ENCODE assay signal across 1 cellular context in the genomic region with DNA sequence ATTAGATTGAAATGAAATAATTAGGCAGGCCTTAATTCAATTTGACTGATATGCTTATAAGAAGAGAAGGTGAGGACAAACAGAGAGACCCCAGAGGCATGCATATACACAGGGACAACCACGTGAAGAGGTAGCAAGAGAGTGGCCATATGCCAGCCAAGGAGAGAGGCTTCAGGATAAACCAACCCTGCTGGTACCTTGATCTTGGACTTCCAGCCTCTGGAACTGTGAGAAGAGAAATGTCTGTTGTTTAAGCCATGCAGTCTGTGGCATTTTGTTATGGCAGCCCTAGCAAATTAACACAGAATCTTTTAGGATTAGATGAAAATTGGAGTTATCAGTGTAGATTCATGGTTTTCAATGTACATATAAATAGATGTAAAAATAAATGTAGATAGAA.
TF ChIP-seq lines count a peak whose summit lies in the region.

No MANE protein-coding gene starts in this region.

TF ChIP-seq in A549, 52 proteins besides CTCF, POLR2A, EP300 and RAD21 (continued from another document):
- TF ChIP-seq, protein P1, sequence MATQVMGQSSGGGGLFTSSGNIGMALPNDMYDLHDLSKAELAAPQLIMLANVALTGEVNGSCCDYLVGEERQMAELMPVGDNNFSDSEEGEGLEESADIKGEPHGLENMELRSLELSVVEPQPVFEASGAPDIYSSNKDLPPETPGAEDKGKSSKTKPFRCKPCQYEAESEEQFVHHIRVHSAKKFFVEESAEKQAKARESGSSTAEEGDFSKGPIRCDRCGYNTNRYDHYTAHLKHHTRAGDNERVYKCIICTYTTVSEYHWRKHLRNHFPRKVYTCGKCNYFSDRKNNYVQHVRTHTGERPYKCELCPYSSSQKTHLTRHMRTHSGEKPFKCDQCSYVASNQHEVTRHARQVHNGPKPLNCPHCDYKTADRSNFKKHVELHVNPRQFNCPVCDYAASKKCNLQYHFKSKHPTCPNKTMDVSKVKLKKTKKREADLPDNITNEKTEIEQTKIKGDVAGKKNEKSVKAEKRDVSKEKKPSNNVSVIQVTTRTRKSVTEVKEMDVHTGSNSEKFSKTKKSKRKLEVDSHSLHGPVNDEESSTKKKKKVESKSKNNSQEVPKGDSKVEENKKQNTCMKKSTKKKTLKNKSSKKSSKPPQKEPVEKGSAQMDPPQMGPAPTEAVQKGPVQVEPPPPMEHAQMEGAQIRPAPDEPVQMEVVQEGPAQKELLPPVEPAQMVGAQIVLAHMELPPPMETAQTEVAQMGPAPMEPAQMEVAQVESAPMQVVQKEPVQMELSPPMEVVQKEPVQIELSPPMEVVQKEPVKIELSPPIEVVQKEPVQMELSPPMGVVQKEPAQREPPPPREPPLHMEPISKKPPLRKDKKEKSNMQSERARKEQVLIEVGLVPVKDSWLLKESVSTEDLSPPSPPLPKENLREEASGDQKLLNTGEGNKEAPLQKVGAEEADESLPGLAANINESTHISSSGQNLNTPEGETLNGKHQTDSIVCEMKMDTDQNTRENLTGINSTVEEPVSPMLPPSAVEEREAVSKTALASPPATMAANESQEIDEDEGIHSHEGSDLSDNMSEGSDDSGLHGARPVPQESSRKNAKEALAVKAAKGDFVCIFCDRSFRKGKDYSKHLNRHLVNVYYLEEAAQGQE (IDR thresholded peaks at IDR 0.05): no peak
- TF ChIP-seq FOXS1 (CRISPR knock-in tag; IDR thresholded peaks at IDR 0.05): no peak
- no peak for TF ChIP-seq NFE2L2 (conservative IDR thresholded peaks at IDR 0.05; ENCODE audit: low read length)
- TF ChIP-seq, protein P2, sequence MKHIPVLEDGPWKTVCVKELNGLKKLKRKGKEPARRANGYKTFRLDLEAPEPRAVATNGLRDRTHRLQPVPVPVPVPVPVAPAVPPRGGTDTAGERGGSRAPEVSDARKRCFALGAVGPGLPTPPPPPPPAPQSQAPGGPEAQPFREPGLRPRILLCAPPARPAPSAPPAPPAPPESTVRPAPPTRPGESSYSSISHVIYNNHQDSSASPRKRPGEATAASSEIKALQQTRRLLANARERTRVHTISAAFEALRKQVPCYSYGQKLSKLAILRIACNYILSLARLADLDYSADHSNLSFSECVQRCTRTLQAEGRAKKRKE (CRISPR knock-in tag; IDR thresholded peaks at IDR 0.05; ENCODE audit: low read depth): no peak
- TF ChIP-seq CHD2 (IDR thresholded peaks at IDR 0.05; ENCODE audit: low read length, partially characterized antibody): no peak
- no peak for TF ChIP-seq RCOR1 (IDR thresholded peaks at IDR 0.05; ENCODE audit: low read depth, low read length)
- no peak for TF ChIP-seq HDAC2 (IDR thresholded peaks at IDR 0.05)
- no peak for TF ChIP-seq JUNB (IDR thresholded peaks at IDR 0.05)
- no peak for TF ChIP-seq GATA3 (IDR thresholded peaks at IDR 0.05; ENCODE audit: borderline replicate concordance)
- no peak for TF ChIP-seq TP53 (CRISPR knock-in tag; IDR thresholded peaks at IDR 0.05)
- no peak for TF ChIP-seq RNF2 (IDR thresholded peaks at IDR 0.05; ENCODE audit: borderline replicate concordance, low read depth)
